ENCODE assay signal across 1 cellular context in the genomic region with DNA sequence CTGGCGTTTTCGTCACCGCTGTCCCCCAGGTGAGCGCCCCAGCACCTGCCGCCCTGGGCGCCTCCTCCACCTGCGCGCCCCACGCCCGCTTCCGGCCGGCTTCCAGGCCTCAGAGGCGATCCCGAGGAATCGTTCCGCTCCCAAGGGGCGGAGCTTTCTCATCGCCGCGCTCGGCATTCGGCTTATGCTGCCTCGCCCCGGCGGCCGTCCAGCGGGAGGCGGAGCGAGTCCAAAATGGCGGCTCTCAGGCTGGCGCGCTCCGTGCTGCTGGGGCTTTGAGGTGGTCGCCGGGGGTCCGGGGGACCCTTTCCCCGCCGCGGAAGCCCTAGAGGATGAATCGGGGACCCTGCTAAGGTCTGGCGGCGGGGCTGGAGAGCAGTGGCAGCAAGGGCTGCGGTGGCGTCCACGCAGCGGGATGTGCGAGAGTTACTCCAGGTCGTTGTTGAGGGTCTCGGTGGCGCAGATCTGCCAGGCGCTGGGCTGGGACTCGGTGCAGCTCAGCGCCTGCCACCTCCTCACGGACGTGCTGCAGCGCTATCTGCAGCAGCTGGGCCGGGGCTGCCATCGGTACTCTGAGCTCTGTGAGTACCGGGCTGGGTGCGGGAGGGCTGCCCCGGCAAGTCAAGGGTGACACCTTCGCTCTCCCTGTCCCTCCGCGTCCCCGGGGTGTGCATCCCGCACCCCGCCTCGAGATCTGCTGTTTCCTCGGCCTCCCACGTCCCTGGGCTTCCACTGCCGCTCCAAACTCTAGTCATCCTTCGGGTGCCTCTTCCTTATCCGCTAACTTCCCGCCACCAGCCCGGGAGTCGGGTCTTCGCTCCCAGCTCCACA.
A peak's percentile ranks its signal among the peaks of the same experiment; 100 is the strongest.
TF ChIP-seq lines count a peak whose summit lies in the region.

A gene with protein sequence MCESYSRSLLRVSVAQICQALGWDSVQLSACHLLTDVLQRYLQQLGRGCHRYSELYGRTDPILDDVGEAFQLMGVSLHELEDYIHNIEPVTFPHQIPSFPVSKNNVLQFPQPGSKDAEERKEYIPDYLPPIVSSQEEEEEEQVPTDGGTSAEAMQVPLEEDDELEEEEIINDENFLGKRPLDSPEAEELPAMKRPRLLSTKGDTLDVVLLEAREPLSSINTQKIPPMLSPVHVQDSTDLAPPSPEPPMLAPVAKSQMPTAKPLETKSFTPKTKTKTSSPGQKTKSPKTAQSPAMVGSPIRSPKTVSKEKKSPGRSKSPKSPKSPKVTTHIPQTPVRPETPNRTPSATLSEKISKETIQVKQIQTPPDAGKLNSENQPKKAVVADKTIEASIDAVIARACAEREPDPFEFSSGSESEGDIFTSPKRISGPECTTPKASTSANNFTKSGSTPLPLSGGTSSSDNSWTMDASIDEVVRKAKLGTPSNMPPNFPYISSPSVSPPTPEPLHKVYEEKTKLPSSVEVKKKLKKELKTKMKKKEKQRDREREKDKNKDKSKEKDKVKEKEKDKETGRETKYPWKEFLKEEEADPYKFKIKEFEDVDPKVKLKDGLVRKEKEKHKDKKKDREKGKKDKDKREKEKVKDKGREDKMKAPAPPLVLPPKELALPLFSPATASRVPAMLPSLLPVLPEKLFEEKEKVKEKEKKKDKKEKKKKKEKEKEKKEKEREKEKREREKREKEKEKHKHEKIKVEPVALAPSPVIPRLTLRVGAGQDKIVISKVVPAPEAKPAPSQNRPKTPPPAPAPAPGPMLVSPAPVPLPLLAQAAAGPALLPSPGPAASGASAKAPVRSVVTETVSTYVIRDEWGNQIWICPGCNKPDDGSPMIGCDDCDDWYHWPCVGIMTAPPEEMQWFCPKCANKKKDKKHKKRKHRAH (plus strand): TSS at position 211 of the 831 bp plus-strand sequence. CDS start 205 bp downstream, at position 416.

TF ChIP-seq in K562, 482 proteins besides CTCF, POLR2A, EP300 and RAD21 (continued from another document and continues in another):
- TF ChIP-seq JUN (IDR thresholded peaks at IDR 0.05; ENCODE audit: borderline replicate concordance, low read depth, low read length) (0 out of 2 replicates have a peak, but pooled peaks have one; percentile 39), JUN (CRISPR knock-in tag; IDR thresholded peaks at IDR 0.05; ENCODE audit: borderline replicate concordance) (no peak), ZKSCAN1 (IDR thresholded peaks at IDR 0.05; ENCODE audit: low read depth, low read length) (0 out of 2 replicates have a peak, but pooled peaks have one; percentile 33), BRD4 (IDR thresholded peaks at IDR 0.05) (no peak), LARP7 (IDR thresholded peaks at IDR 0.05) (no peak), JUND (IDR thresholded peaks at IDR 0.05; ENCODE audit: borderline replicate concordance, low read depth, low read length) (peak; percentile 75), JUND (tag; IDR thresholded peaks at IDR 0.05; ENCODE audit: borderline replicate concordance, low read depth, low read length) (peak; percentile 52; the same call in 1 of the 3 replicates), MAFG (tag; conservative IDR thresholded peaks at IDR 0.05) (no peak), KAT7 (CRISPR knock-in tag; IDR thresholded peaks at IDR 0.05; ENCODE audit: borderline replicate concordance) (peak; percentile 93; the same call in 1 of the 2 replicates), SAP30 (IDR thresholded peaks at IDR 0.05; ENCODE audit: borderline replicate concordance, insufficient read depth, low read depth, low read length, poor library complexity, severe bottlenecking) (peak; percentile 80), BRF1 (IDR thresholded peaks at IDR 0.05; ENCODE audit: borderline replicate concordance, extremely low read depth, insufficient read length) (no peak), FOSL1 (tag; conservative IDR thresholded peaks at IDR 0.05) (0 out of 2 replicates have a peak, but pooled peaks have one; percentile 18), TARDBP (IDR thresholded peaks at IDR 0.05) (peak; percentile 56; the same call in 1 of the 2 replicates), STAT5A (IDR thresholded peaks at IDR 0.05; ENCODE audit: borderline replicate concordance, low read length) (no peak), ZNF274 (IDR thresholded peaks at IDR 0.05; ENCODE audit: borderline replicate concordance, low read depth, low read length) (no peak), ZBTB17 (CRISPR knock-in tag; IDR thresholded peaks at IDR 0.05) (peak; percentile 100), SRF (CRISPR knock-in tag; IDR thresholded peaks at IDR 0.05) (peak in 1 of 2 experiments; percentile 75; a peak in 1 of 4 replicates), ZBTB1 (CRISPR knock-in tag; IDR thresholded peaks at IDR 0.05; ENCODE audit: borderline replicate concordance, low read depth) (0 out of 2 replicates have a peak, but pooled peaks have one; percentile 61), MCM2 (IDR thresholded peaks at IDR 0.05; ENCODE audit: low read depth) (no peak), NCOA6 (IDR thresholded peaks at IDR 0.05) (no peak), CBFB (CRISPR knock-in tag; IDR thresholded peaks at IDR 0.05) (no peak), SMARCE1 (IDR thresholded peaks at IDR 0.05) (0 out of 2 replicates have a peak, but pooled peaks have one; percentile 20), TBP (optimal IDR thresholded peaks at IDR 0.05; ENCODE audit: low read depth, low read length) (peak; percentile 93), BCOR (IDR thresholded peaks at IDR 0.05) (no peak), FOXP1 (CRISPR knock-in tag; IDR thresholded peaks at IDR 0.05) (no peak), KDM2B (CRISPR knock-in tag; IDR thresholded peaks at IDR 0.05) (no peak), SMARCB1 (IDR thresholded peaks at IDR 0.05; ENCODE audit: insufficient read length, low read depth) (no peak), PHF8 (IDR thresholded peaks at IDR 0.05; ENCODE audit: borderline replicate concordance, low read length) (peak; percentile 98; the same call in 1 of the 2 replicates), SMAD2 (IDR thresholded peaks at IDR 0.05; ENCODE audit: low read depth, low read length) (no peak)
- TF ChIP-seq, protein P1, sequence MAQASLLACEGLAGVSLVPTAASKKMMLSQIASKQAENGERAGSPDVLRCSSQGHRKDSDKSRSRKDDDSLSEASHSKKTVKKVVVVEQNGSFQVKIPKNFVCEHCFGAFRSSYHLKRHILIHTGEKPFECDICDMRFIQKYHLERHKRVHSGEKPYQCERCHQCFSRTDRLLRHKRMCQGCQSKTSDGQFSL (CRISPR knock-in tag; IDR thresholded peaks at IDR 0.05) = no peak
- TF ChIP-seq, protein P1 (tag; IDR thresholded peaks at IDR 0.05) = no peak
- TF ChIP-seq, protein P2, sequence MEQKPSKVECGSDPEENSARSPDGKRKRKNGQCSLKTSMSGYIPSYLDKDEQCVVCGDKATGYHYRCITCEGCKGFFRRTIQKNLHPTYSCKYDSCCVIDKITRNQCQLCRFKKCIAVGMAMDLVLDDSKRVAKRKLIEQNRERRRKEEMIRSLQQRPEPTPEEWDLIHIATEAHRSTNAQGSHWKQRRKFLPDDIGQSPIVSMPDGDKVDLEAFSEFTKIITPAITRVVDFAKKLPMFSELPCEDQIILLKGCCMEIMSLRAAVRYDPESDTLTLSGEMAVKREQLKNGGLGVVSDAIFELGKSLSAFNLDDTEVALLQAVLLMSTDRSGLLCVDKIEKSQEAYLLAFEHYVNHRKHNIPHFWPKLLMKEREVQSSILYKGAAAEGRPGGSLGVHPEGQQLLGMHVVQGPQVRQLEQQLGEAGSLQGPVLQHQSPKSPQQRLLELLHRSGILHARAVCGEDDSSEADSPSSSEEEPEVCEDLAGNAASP (IDR thresholded peaks at IDR 0.05) = no peak
- TF ChIP-seq, protein P3, sequence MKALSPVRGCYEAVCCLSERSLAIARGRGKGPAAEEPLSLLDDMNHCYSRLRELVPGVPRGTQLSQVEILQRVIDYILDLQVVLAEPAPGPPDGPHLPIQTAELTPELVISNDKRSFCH (CRISPR knock-in tag; IDR thresholded peaks at IDR 0.05) = no peak
- TF ChIP-seq, protein P3 (tag; IDR thresholded peaks at IDR 0.05) = 0 out of 2 replicates have a peak, but pooled peaks have one; percentile 32
- TF ChIP-seq, protein P4, sequence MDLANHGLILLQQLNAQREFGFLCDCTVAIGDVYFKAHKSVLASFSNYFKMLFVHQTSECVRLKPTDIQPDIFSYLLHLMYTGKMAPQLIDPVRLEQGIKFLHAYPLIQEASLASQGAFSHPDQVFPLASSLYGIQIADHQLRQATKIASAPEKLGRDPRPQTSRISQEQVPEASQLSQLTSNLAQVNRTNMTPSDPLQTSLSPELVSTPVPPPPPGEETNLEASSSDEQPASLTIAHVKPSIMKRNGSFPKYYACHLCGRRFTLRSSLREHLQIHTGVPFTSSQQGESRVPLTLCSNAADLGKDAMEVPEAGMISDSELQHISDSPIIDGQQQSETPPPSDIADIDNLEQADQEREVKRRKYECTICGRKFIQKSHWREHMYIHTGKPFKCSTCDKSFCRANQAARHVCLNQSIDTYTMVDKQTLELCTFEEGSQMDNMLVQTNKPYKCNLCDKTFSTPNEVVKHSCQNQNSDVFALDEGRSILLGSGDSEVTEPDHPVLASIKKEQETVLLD (IDR thresholded peaks at IDR 0.05) = 0 out of 2 replicates have a peak, but pooled peaks have one; percentile 41
- TF ChIP-seq, protein P5, sequence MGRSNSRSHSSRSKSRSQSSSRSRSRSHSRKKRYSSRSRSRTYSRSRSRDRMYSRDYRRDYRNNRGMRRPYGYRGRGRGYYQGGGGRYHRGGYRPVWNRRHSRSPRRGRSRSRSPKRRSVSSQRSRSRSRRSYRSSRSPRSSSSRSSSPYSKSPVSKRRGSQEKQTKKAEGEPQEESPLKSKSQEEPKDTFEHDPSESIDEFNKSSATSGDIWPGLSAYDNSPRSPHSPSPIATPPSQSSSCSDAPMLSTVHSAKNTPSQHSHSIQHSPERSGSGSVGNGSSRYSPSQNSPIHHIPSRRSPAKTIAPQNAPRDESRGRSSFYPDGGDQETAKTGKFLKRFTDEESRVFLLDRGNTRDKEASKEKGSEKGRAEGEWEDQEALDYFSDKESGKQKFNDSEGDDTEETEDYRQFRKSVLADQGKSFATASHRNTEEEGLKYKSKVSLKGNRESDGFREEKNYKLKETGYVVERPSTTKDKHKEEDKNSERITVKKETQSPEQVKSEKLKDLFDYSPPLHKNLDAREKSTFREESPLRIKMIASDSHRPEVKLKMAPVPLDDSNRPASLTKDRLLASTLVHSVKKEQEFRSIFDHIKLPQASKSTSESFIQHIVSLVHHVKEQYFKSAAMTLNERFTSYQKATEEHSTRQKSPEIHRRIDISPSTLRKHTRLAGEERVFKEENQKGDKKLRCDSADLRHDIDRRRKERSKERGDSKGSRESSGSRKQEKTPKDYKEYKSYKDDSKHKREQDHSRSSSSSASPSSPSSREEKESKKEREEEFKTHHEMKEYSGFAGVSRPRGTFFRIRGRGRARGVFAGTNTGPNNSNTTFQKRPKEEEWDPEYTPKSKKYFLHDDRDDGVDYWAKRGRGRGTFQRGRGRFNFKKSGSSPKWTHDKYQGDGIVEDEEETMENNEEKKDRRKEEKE (IDR thresholded peaks at IDR 0.05; ENCODE audit: borderline replicate concordance in 1 of 2, control insufficient read depth in 1 of 2, low read depth in 2 of 2, low read length in 1 of 2) = no peak
- TF ChIP-seq, protein P6, sequence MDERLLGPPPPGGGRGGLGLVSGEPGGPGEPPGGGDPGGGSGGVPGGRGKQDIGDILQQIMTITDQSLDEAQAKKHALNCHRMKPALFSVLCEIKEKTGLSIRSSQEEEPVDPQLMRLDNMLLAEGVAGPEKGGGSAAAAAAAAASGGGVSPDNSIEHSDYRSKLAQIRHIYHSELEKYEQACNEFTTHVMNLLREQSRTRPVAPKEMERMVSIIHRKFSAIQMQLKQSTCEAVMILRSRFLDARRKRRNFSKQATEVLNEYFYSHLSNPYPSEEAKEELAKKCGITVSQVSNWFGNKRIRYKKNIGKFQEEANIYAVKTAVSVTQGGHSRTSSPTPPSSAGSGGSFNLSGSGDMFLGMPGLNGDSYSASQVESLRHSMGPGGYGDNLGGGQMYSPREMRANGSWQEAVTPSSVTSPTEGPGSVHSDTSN (CRISPR knock-in tag; IDR thresholded peaks at IDR 0.05; ENCODE audit: low read depth) = no peak
- TF ChIP-seq, protein P6 (tag; conservative IDR thresholded peaks at IDR 0.05; ENCODE audit: low read depth) = no peak
- TF ChIP-seq, protein P7, sequence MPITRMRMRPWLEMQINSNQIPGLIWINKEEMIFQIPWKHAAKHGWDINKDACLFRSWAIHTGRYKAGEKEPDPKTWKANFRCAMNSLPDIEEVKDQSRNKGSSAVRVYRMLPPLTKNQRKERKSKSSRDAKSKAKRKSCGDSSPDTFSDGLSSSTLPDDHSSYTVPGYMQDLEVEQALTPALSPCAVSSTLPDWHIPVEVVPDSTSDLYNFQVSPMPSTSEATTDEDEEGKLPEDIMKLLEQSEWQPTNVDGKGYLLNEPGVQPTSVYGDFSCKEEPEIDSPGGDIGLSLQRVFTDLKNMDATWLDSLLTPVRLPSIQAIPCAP (CRISPR knock-in tag; IDR thresholded peaks at IDR 0.05; ENCODE audit: borderline replicate concordance) = no peak
